In genomic region chr6:170222498-170223471, GRCh38 we compare ENCODE assay signal across 10 cellular contexts.
A peak's percentile ranks its signal among the peaks of the same experiment; 100 is the strongest.
DNase-seq lines count a peak whose midpoint lies in the region; TF ChIP-seq lines count a peak whose summit lies in the region.
"Had no signal": no experiment of that assay in that cellular context is flagged by ENCODE, and none has a peak within 500 bp of the region (broad histone marks: within the 10 kb centered on the region; RNA-seq: fewer than 3 reads in every experiment).

No MANE protein-coding gene starts in this region.

- CTCF ChIA-PET in mammary epithelial cell (lab: Charles Lee; ENCODE audit: low non-redundant PET): no interaction called here
- CTCF ChIA-PET in Caco-2 (lab: Charles Lee): no interaction called here

- H3K4me1 Mint-ChIP-seq in Caco-2 (ENCODE audit: low read depth, unreplicated experiment) (no peaks in the 10 kb centered on the region), osteocyte (ENCODE audit: unreplicated experiment) (peaks cover 10% of the 10 kb centered on the region)

- no peaks in the 10 kb centered on the region for H3K9me2 ChIP-seq in Karpas-422 (replicated peaks; ENCODE audit: insufficient read depth, low read length)

- H3K9me3 ChIP-seq in mammary epithelial cell (replicated peaks; ENCODE audit: insufficient read depth, low read length) (no peaks in the 10 kb centered on the region), Karpas-422 (ENCODE audit: low read length) (no peaks in the 10 kb centered on the region), Caco-2 (no peaks in the 10 kb centered on the region)

- H2AFZ ChIP-seq in mammary epithelial cell (ENCODE audit: low read depth, low read length) (peak overlapping the region; percentile 83), Karpas-422 (ENCODE audit: low read length) (no peak overlapping the region)

- H3K27ac Mint-ChIP-seq in Caco-2 (ENCODE audit: unreplicated experiment) (no peak overlapping the region), osteocyte (ENCODE audit: unreplicated experiment) (no peak overlapping the region)

- H3K79me2 ChIP-seq in mammary epithelial cell (ENCODE audit: insufficient read depth, low read length) (no peaks in the 10 kb centered on the region), Karpas-422 (ENCODE audit: low read length) (no peaks in the 10 kb centered on the region)

- POLR2A ChIA-PET in Caco-2 (lab: Charles Lee): no interaction called here

- dilution Hi-C loops in mammary epithelial cell (cut with HindIII; ENCODE audit: low sequenced_read_pairs): no loop called here

- in situ Hi-C loops in mammary epithelial cell (cut with MboI; ENCODE audit: low sequenced_read_pairs in 2 of 2): no loop called here

- no peaks in the 10 kb centered on the region for H3K27me3 Mint-ChIP-seq in Caco-2 (ENCODE audit: insufficient read depth, unreplicated experiment)
- no peaks in the 10 kb centered on the region for H3K27me3 Mint-ChIP-seq in osteocyte (ENCODE audit: unreplicated experiment)

- TF ChIP-seq CTCF in mammary epithelial cell (conservative IDR thresholded peaks at IDR 0.05 in 1 of 2, IDR thresholded peaks at IDR 0.05 in 1 of 2; ENCODE audit: extremely low read depth in 1 of 2, insufficient read depth in 1 of 2, low read depth in 1 of 2, low read length in 2 of 2) (no peak), Caco-2 (IDR thresholded peaks at IDR 0.05; ENCODE audit: insufficient read depth in 1 of 2, low read depth in 1 of 2, low read length in 1 of 2, severe bottlenecking in 1 of 2, unreplicated experiment in 1 of 2) (no peak), osteocyte (IDR thresholded peaks at IDR 0.05) (no peak)

- no peaks in the 10 kb centered on the region for H3K27me3 ChIP-seq in H7 (ENCODE audit: control insufficient read depth, insufficient read depth, low read length)
- no peaks in the 10 kb centered on the region for H3K27me3 ChIP-seq in mammary epithelial cell (ENCODE audit: insufficient read depth, low read length)
- H3K27me3 ChIP-seq in Karpas-422 (ENCODE audit: low read length): no peaks in the 10 kb centered on the region
- no peaks in the 10 kb centered on the region for H3K27me3 ChIP-seq in Caco-2 (replicated peaks; ENCODE audit: control insufficient read depth, insufficient read depth, low read length)

- DNase-seq in H7: peak; percentile 69
- DNase-seq in NCI-H2196 (lab: John Stamatoyannopoulos, UW; ENCODE audit: unreplicated experiment): peak; percentile 59
- DNase-seq in mammary epithelial cell: peak; percentile 29
- DNase-seq in posterior vena cava (ENCODE audit: low spot score): peak; percentile 64
- no peak for DNase-seq in Karpas-422
- DNase-seq in Caco-2: no peak
- DNase-seq in NCI-H187 (lab: John Stamatoyannopoulos, UW): no peak
- DNase-seq in osteocyte (ENCODE audit: extremely low spot score, unreplicated experiment): no peak
- DNase-seq: GDM1, NCI-H1436 had no signal

- H3K36me3 ChIP-seq in H7 (replicated peaks; ENCODE audit: control insufficient read depth, insufficient read depth, low read length): no peaks in the 10 kb centered on the region
- no peaks in the 10 kb centered on the region for H3K36me3 ChIP-seq in mammary epithelial cell (ENCODE audit: insufficient read depth, low read length)
- H3K36me3 ChIP-seq in Karpas-422 (ENCODE audit: insufficient read depth, low read length): no peaks in the 10 kb centered on the region
- H3K36me3 ChIP-seq in Caco-2 (ENCODE audit: control insufficient read depth, insufficient read depth, low read length): no peaks in the 10 kb centered on the region

- H3K4me3 ChIP-seq in H7 (ENCODE audit: insufficient read depth, low read depth, low read length) (no peak overlapping the region), mammary epithelial cell (replicated peaks in 1 of 3; ENCODE audit: insufficient read depth in 1 of 3, low read depth in 2 of 3, low read length in 3 of 3) (peak overlapping the region in 1 of 3 experiments; percentile 2), Karpas-422 (ENCODE audit: low read length) (no peak overlapping the region), Caco-2 (ENCODE audit: low read depth, low read length) (no peak overlapping the region)

- H4K20me1 ChIP-seq in mammary epithelial cell (ENCODE audit: insufficient read depth, low read length): no peaks in the 10 kb centered on the region
- no peaks in the 10 kb centered on the region for H4K20me1 ChIP-seq in Karpas-422 (ENCODE audit: insufficient read depth, low read depth, low read length)

- WGBS in mammary epithelial cell (ENCODE audit: low coverage, missing lambda C conversion rate): 15% methylated on average over 20 of the region's 32 CpGs

- H3K4me1 ChIP-seq in mammary epithelial cell (ENCODE audit: insufficient read depth, low read length) (peaks cover 55% of the 10 kb centered on the region), Karpas-422 (ENCODE audit: low read length) (no peaks in the 10 kb centered on the region), Caco-2 (no peaks in the 10 kb centered on the region; the same call in 1 of the 2 replicates)

- intact Hi-C loops in mammary epithelial cell (cut with micrococcal nuclease): loop anchor here (10.0 kb wide), 1 partner anchor 518 kb away; the partner anchor contains the start of genes C6orf120 and WDR27
- intact Hi-C loops in posterior vena cava (cut with DNase I): no loop called here
- intact Hi-C loops in Caco-2 (cut with micrococcal nuclease; ENCODE audit: unreplicated experiment): no loop called here

- no peaks in the 10 kb centered on the region for H3K9me3 Mint-ChIP-seq in Caco-2 (ENCODE audit: unreplicated experiment)
- no peaks in the 10 kb centered on the region for H3K9me3 Mint-ChIP-seq in osteocyte (ENCODE audit: unreplicated experiment)

- no peak overlapping the region for H3K4me3 Mint-ChIP-seq in Caco-2 (ENCODE audit: unreplicated experiment)
- H3K4me3 Mint-ChIP-seq in osteocyte (ENCODE audit: unreplicated experiment): no peak overlapping the region

- H3K27ac ChIP-seq in mammary epithelial cell (ENCODE audit: insufficient read depth, low read depth, low read length): peak overlapping the region; percentile 74
- no peak overlapping the region for H3K27ac ChIP-seq in Karpas-422 (ENCODE audit: low read length)

- H3K36me3 Mint-ChIP-seq in Caco-2 (ENCODE audit: insufficient read depth, unreplicated experiment) (no peaks in the 10 kb centered on the region), osteocyte (ENCODE audit: unreplicated experiment) (no peaks in the 10 kb centered on the region)

- BruUV-seq in mammary epithelial cell (replicated peaks; lab: Mats Ljungman, UMichigan) (no TSS peak), Caco-2 (replicated peaks; lab: Mats Ljungman, UMichigan) (no TSS peak)

- H3K4me2 ChIP-seq in mammary epithelial cell (ENCODE audit: insufficient read depth, low read depth, low read length) (peak overlapping the region; percentile 78), Karpas-422 (ENCODE audit: low read depth, low read length, poor library complexity, severe bottlenecking) (no peak overlapping the region)

- H3K9ac ChIP-seq in mammary epithelial cell (ENCODE audit: insufficient read depth, low read length) (no peak overlapping the region), Karpas-422 (ENCODE audit: low read length) (no peak overlapping the region)

Comparison
In these comparisons a context has a peak if more than half of its experiments do, and no peak if none do; other contexts are left out.
1. DNase-seq: peak in H7 (single experiment), NCI-H2196 (single experiment), mammary epithelial cell (single experiment) and posterior vena cava (single experiment); none in Karpas-422 (single experiment), Caco-2 (0 of 2), NCI-H187 (0 of 2) and osteocyte (single experiment).